ENCODE assay signal across 2 cellular contexts in the genomic region with DNA sequence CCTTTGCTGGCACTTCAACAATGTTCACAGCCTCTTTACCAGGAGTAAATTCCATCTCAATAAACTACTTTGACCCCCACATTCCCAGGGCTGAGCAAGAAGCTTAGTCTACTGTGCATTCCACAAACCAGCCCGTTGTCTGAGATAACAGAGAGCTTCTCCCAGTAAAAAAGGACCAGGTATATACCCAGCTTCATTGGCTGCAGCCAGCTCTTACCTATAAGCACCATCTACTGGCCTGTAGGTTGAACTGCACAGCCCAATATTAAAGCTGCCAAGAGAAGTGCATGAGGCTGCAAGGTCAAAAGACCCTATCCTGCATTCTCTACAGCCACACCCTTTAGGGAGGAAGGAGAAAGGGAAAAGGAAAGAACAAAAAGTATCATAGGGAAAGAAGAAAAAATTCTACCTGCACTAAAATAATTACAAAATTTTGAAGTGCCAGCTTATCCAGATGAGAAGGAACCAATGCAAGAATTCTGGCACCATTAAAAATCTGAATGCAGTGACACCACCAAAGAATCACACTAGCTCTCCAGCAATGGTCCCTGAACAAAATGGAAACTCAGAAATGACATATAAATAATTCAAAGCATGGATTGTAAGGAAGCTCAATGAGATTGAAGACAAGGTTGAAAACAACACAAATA.
TF ChIP-seq lines count a peak whose summit lies in the region.

No MANE protein-coding gene starts in this region.

TF ChIP-seq in GM23338, 12 proteins besides CTCF, POLR2A, EP300 and RAD21:
- no peak for TF ChIP-seq EZH2 (IDR thresholded peaks at IDR 0.05; ENCODE audit: low read depth, unreplicated experiment)
- no peak for TF ChIP-seq POLR2AphosphoS5 (IDR thresholded peaks at IDR 0.05; ENCODE audit: low read depth)

TF ChIP-seq in IMR-90, 13 proteins besides CTCF, POLR2A, EP300 and RAD21:
- TF ChIP-seq FOS (IDR thresholded peaks at IDR 0.05; ENCODE audit: low read depth, low read length) = no peak
- TF ChIP-seq MAFK (IDR thresholded peaks at IDR 0.05; ENCODE audit: low read depth, low read length) = no peak
- TF ChIP-seq, protein P1, sequence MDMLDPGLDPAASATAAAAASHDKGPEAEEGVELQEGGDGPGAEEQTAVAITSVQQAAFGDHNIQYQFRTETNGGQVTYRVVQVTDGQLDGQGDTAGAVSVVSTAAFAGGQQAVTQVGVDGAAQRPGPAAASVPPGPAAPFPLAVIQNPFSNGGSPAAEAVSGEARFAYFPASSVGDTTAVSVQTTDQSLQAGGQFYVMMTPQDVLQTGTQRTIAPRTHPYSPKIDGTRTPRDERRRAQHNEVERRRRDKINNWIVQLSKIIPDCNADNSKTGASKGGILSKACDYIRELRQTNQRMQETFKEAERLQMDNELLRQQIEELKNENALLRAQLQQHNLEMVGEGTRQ (IDR thresholded peaks at IDR 0.05; ENCODE audit: low read depth, low read length) = no peak
- no peak for TF ChIP-seq SMC3 (IDR thresholded peaks at IDR 0.05; ENCODE audit: low read depth, low read length)
- TF ChIP-seq RCOR1 (IDR thresholded peaks at IDR 0.05; ENCODE audit: insufficient replicate concordance, low read length) = no peak
- TF ChIP-seq CHD1 (IDR thresholded peaks at IDR 0.05; ENCODE audit: low read depth, low read length) = no peak
- TF ChIP-seq CEBPB (IDR thresholded peaks at IDR 0.05; ENCODE audit: low read depth, low read length) = no peak
- no peak for TF ChIP-seq MAZ (IDR thresholded peaks at IDR 0.05; ENCODE audit: borderline replicate concordance, low read depth, low read length)
- TF ChIP-seq, protein P2, sequence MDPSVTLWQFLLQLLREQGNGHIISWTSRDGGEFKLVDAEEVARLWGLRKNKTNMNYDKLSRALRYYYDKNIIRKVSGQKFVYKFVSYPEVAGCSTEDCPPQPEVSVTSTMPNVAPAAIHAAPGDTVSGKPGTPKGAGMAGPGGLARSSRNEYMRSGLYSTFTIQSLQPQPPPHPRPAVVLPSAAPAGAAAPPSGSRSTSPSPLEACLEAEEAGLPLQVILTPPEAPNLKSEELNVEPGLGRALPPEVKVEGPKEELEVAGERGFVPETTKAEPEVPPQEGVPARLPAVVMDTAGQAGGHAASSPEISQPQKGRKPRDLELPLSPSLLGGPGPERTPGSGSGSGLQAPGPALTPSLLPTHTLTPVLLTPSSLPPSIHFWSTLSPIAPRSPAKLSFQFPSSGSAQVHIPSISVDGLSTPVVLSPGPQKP (IDR thresholded peaks at IDR 0.05; ENCODE audit: borderline replicate concordance, low read depth, low read length) = no peak
- TF ChIP-seq BHLHE40 (IDR thresholded peaks at IDR 0.05; ENCODE audit: low read depth, low read length) = no peak
